ENCODE assay signal across 8 cellular contexts in the genomic region with DNA sequence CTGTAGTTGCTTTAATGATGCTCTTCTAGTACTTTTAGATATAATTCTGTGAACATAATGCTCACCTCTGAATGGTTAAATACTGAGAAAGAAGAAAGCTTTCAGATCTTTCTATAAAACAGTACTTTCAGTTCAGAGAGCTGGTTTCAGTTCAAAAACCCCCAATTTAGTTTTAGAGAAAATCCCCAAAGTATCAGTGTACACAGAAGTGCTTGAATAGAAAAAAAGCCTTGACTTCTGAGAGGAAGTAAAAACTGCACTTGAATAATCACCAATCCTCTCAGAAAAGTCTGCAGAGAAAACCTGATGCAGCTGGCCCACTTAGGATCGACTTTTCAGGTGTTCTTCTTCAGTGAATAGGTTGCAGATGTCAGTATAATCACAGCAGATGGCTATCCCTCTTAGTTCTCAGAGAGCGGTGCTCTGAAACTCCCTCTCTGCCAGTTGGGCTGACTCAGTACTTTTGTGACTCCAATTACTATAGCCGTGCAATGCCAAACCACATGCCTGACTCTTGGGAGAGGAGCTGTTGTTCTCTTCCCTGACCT.
DNase-seq lines count a peak whose midpoint lies in the region; ATAC-seq and TF ChIP-seq lines count a peak whose summit lies in the region.

No MANE protein-coding gene starts in this region.

- DNase-seq in NCI-H128 (lab: John Stamatoyannopoulos, UW; ENCODE audit: unreplicated experiment) (peak; percentile 83), astrocyte of the cerebellum (ENCODE audit: low read depth) (peak; percentile 62), pons (ENCODE audit: low spot score) (peak; percentile 45), WERI-Rb-1 (no peak), T-helper 1 cell (no peak), ecto neural progenitor cell (ENCODE audit: low spot score) (no peak)

- H3K27me3 ChIP-seq in WERI-Rb-1 (ENCODE audit: insufficient read depth, low read depth, severe bottlenecking): peaks cover 11% of the 10 kb centered on the region

- no peaks in the 10 kb centered on the region for H3K36me3 ChIP-seq in WERI-Rb-1

- in situ Hi-C loops in astrocyte of the cerebellum (cut with HindIII; ENCODE audit: low sequenced_read_pairs): no loop called here

- no peak overlapping the region for H3K4me3 ChIP-seq in astrocyte of the cerebellum (ENCODE audit: low read depth, low read length)
- no peak overlapping the region for H3K4me3 ChIP-seq in WERI-Rb-1 (ENCODE audit: low read depth, low read length)

- no peak for TF ChIP-seq CTCF in astrocyte of the cerebellum (IDR thresholded peaks at IDR 0.05; ENCODE audit: low read depth, low read length, missing control alignments)
- no peak for TF ChIP-seq CTCF in WERI-Rb-1 (IDR thresholded peaks at IDR 0.05; ENCODE audit: low read depth, low read length)

- no peak overlapping the region for H3K27ac ChIP-seq in WERI-Rb-1

- no peak for TF ChIP-seq POLR2A in GM18505 (IDR thresholded peaks at IDR 0.05; ENCODE audit: borderline replicate concordance, extremely low read depth, insufficient read depth, insufficient read length)

- no peaks in the 10 kb centered on the region for H3K9me3 ChIP-seq in WERI-Rb-1 (ENCODE audit: severe bottlenecking)

- ATAC-seq in GM18505 (IDR thresholded peaks at IDR 0.05; ENCODE audit: unreplicated experiment): peak; percentile 94
- ATAC-seq in HG02571 (IDR thresholded peaks at IDR 0.05; ENCODE audit: unreplicated experiment): peak; percentile 90

Comparison
In these comparisons a context has a peak if more than half of its experiments do, and no peak if none do; other contexts are left out.
1. DNase-seq: peak in NCI-H128 (single experiment), astrocyte of the cerebellum (single experiment) and pons (single experiment); none in WERI-Rb-1 (single experiment), T-helper 1 cell (0 of 5) and ecto neural progenitor cell (single experiment).